Comparison of ENCODE assay signal across 23 cellular contexts in genomic region chr2:233917146-233917545, GRCh38. TPM values are rescaled to one million over a fixed set of nuclear protein-coding genes. Genes with fewer than 3 reads are reported as not detected.
"Had no signal": no experiment of that assay in that cellular context is flagged by ENCODE, and none has a peak within 500 bp of the region (broad histone marks: within the 10 kb centered on the region; RNA-seq: fewer than 3 reads in every experiment).

TSS of gene TRPM8 (plus strand) at chr2:233917373. CDS start at chr2:233926538, 9,165 bp downstream.

- H3K27ac ChIP-seq: colonic mucosa, dorsolateral prefrontal cortex, esophagus muscularis mucosa, gastrocnemius medialis, pancreas, upper lobe of left lung had no signal

- H3K4me1 ChIP-seq: colonic mucosa, esophagus muscularis mucosa, gastrocnemius medialis, pancreas, upper lobe of left lung had no signal

- H3K9me3 ChIP-seq: colonic mucosa, esophagus muscularis mucosa, gastrocnemius medialis, pancreas, upper lobe of left lung had no signal

- DNase-seq: activated B cell treated with CpG ODN at 0.5 μM for 24 hours; activated CD4-positive, alpha-beta memory T cell treated with anti-CD3 and anti-CD28 coated beads for 36 hours; activated CD4-positive, alpha-beta T cell treated with anti-CD3 and anti-CD28 coated beads for 4 hours; activated naive CD4-positive, alpha-beta T cell treated with Interleukin-2 at 50 U/mL for 16 hours; activated naive CD8-positive, alpha-beta T cell treated with anti-CD3 and anti-CD28 coated beads for 36 hours; activated T-cell treated with anti-CD3 and anti-CD28 coated beads, Interleukin-2, amount 50 U/mL, for 48 hours; amniotic stem cell; colonic mucosa; dorsolateral prefrontal cortex; gastrocnemius medialis; kidney; pancreas; right cardiac atrium; stimulated activated CD4-positive, alpha-beta T cell treated with anti-CD3 and anti-CD28 coated beads, Interleukin-12 subunit alpha, Interleukin-12 subunit beta, amount 100 ng/mL, for 4 hours; stimulated activated CD4-positive, alpha-beta T cell treated with anti-CD3 and anti-CD28 coated beads, Interleukin-4, amount 100 ng/mL, for 4 hours; stimulated activated naive CD8-positive, alpha-beta T cell treated with anti-CD3 and anti-CD28 coated beads, Interleukin-15, Interleukin-2, amounts not matched to agents 100 U/mL and 50 U/mL, for 24 hours; T1000; upper lobe of left lung had no signal

- H3K27me3 ChIP-seq: colonic mucosa, gastrocnemius medialis, pancreas, upper lobe of left lung had no signal

- H3K36me3 ChIP-seq: colonic mucosa, esophagus muscularis mucosa, gastrocnemius medialis, pancreas, upper lobe of left lung had no signal

- H3K4me3 ChIP-seq: colonic mucosa, dorsolateral prefrontal cortex, esophagus muscularis mucosa, gastrocnemius medialis, pancreas, upper lobe of left lung had no signal

RNA-seq across cellular contexts. Expression of gene TRPM8, which starts in this region (rescaled TPM):
- total RNA-seq: activated B cell treated with CpG ODN at 0.5 μM for 24 hours; activated CD4-positive, alpha-beta memory T cell treated with anti-CD3 and anti-CD28 coated beads for 36 hours; activated naive CD8-positive, alpha-beta T cell treated with anti-CD3 and anti-CD28 coated beads for 36 hours; bronchial epithelial cell; colonic mucosa; esophagus muscularis mucosa; gastrocnemius medialis; natural killer cell treated with Interleukin-12 subunit alpha and Interleukin-12 subunit beta and Interleukin-15 and Interleukin-18, amount 100 ng/mL, for 72 hours; pulmonary artery endothelial cell; right cardiac atrium; skeletal muscle tissue had no signal
- polyA plus RNA-seq: right cardiac atrium had no signal
